In genomic region chrX:153728951-153729631, GRCh38 we compare ENCODE assay signal across 23 cellular contexts. TPM values are rescaled to one million over a fixed set of nuclear protein-coding genes. Genes with fewer than 3 reads are reported as not detected.
"Had no signal": no experiment of that assay in that cellular context is flagged by ENCODE, and none has a peak within 500 bp of the region (broad histone marks: within the 10 kb centered on the region; RNA-seq: fewer than 3 reads in every experiment).

No MANE protein-coding gene starts in this region.

- FAIRE-seq: colon, keratinocyte had no signal

- DNase-seq: dermis blood vessel endothelial cell; esophagus squamous epithelium; foreskin fibroblast; immature natural killer cell; left colon; left ventricle myocardium superior; mesendoderm; naive thymus-derived CD4-positive, alpha-beta T cell; nephron progenitor cell; stimulated activated CD4-positive, alpha-beta T cell treated with anti-CD3 and anti-CD28 coated beads, Interleukin-4, amount 100 ng/mL, for 1 hour; stimulated activated CD8-positive, alpha-beta memory T cell treated with anti-CD3 and anti-CD28 coated beads, Interleukin-4, amount 100 ng/mL, for 48 hours; tibial artery; upper lobe of right lung had no signal

- H3K9me3 ChIP-seq: esophagus squamous epithelium, neutrophil, upper lobe of right lung, vagina had no signal

- H3K27ac Mint-ChIP-seq: nephron progenitor cell; stimulated activated effector memory CD8-positive, alpha-beta T cell treated with anti-CD3 and anti-CD28 coated beads, Interleukin-12 subunit alpha, Interleukin-12 subunit beta, amount 100 ng/mL, for 72 hours; stimulated activated naive CD8-positive, alpha-beta T cell treated with anti-CD3 and anti-CD28 coated beads, Interleukin-15, Interleukin-2, amounts not matched to agents 100 ng/mL and 50 ng/mL, for 24 hours had no signal

- H3K4me2 ChIP-seq: smooth muscle cell had no signal

- H3K4me3 ChIP-seq: esophagus squamous epithelium, lung, right atrium auricular region, smooth muscle cell, tibial artery, upper lobe of right lung, vagina had no signal

- H3K36me3 ChIP-seq: right atrium auricular region, upper lobe of right lung, vagina had no signal

- H3K27ac ChIP-seq: esophagus squamous epithelium, upper lobe of right lung, vagina had no signal

- H3K4me3 Mint-ChIP-seq: immature natural killer cell; naive thymus-derived CD4-positive, alpha-beta T cell; nephron progenitor cell; stimulated activated effector memory CD8-positive, alpha-beta T cell treated with anti-CD3 and anti-CD28 coated beads, Interleukin-12 subunit alpha, Interleukin-12 subunit beta, amount 100 ng/mL, for 72 hours; stimulated activated naive CD8-positive, alpha-beta T cell treated with anti-CD3 and anti-CD28 coated beads, Interleukin-15, Interleukin-2, amounts not matched to agents 100 ng/mL and 50 ng/mL, for 24 hours had no signal

- H3K9me3 Mint-ChIP-seq: immature natural killer cell; stimulated activated naive CD8-positive, alpha-beta T cell treated with anti-CD3 and anti-CD28 coated beads, Interleukin-15, Interleukin-2, amounts not matched to agents 100 ng/mL and 50 ng/mL, for 24 hours had no signal

- H3K27me3 Mint-ChIP-seq: naive thymus-derived CD4-positive, alpha-beta T cell; stimulated activated naive CD8-positive, alpha-beta T cell treated with anti-CD3 and anti-CD28 coated beads, Interleukin-15, Interleukin-2, amounts not matched to agents 100 ng/mL and 50 ng/mL, for 24 hours had no signal

- ATAC-seq: left colon; left ventricle myocardium superior; naive thymus-derived CD4-positive, alpha-beta T cell; stimulated activated effector memory CD8-positive, alpha-beta T cell treated with anti-CD3 and anti-CD28 coated beads, Interleukin-12 subunit alpha, Interleukin-12 subunit beta, amount 100 ng/mL, for 72 hours; upper lobe of right lung had no signal

- H3K27me3 ChIP-seq: esophagus squamous epithelium, neutrophil, right atrium auricular region, tibial artery, upper lobe of right lung, vagina had no signal

- H3K36me3 Mint-ChIP-seq: stimulated activated effector memory CD8-positive, alpha-beta T cell treated with anti-CD3 and anti-CD28 coated beads, Interleukin-12 subunit alpha, Interleukin-12 subunit beta, amount 100 ng/mL, for 72 hours had no signal

RNA-seq across cellular contexts. Expression of gene PLXNB3, which starts 35.0 kb away (rescaled TPM):
- polyA plus RNA-seq: immature natural killer cell; naive thymus-derived CD4-positive, alpha-beta T cell had no signal

RNA-seq across cellular contexts. Expression of gene SRPK3, which starts 51.8 kb away (rescaled TPM):
- total RNA-seq: naive thymus-derived CD4-positive, alpha-beta T cell; osteocyte; smooth muscle cell; upper lobe of right lung had no signal
- polyA plus RNA-seq: immature natural killer cell; naive thymus-derived CD4-positive, alpha-beta T cell had no signal
